Comparison of ENCODE assay signal across 8 cellular contexts in the genomic region with DNA sequence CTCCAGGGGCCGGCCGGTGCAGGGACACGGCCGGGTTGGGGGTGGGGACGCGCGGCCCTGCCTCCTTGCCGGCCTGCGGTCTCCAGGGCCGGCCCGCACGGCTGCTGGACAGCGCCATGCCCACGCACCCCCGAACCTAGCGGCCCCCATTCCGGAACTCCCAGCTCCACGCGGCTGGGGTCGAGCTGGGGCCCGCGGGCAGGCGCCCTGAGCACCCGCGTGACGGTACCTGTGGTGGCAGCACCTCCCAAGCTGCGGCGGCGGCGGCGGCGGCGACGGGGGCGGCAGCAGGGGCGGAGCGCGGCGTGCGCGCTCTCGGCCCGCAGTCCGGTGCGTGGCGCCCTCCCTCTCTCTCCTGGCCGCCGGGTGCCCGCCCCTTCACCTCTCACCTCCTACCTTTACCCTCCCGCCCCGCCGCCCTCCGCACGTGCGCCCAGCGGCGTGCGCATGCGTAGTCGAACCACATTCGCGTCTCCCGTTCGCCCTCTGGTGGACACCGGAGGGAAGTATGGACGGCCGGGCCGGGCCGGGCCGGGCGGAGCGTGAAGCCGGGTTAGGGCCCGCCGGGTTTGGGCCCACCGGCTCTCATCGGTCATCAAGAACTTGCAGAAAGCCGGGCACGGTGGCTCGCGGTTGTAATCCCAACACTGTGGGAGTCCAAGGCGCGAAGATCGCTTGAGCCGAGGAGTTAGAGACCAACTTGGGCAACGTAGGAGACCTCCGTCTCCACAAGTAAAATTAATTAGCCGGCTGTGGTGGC. TPM values are rescaled to one million over a fixed set of nuclear protein-coding genes. Genes with fewer than 3 reads are reported as not detected.
DNase-seq lines count a peak whose midpoint lies in the region; ATAC-seq lines count a peak whose summit lies in the region.

A gene (minus strand): TSS at position 372 of the 760 bp plus-strand sequence. CDS start 32,948 bp downstream, outside the sequence.

- H3K4me1 ChIP-seq in HUES64 (ENCODE audit: insufficient read depth, low read length) = peaks cover 13% of the 10 kb centered on the region; the same call in 1 of the 2 replicates

- H3K27me3 ChIP-seq in HUES64 (ENCODE audit: insufficient read depth, low read length) = no peaks in the 10 kb centered on the region

- ATAC-seq in GM21515 (IDR thresholded peaks at IDR 0.05; ENCODE audit: unreplicated experiment) = peak; percentile 83

- no peaks in the 10 kb centered on the region for H3K9me3 ChIP-seq in HUES64 (ENCODE audit: insufficient read depth, low read depth, low read length)

- DNase-seq in DMS153 (lab: John Stamatoyannopoulos, UW) = peak; percentile 35
- DNase-seq in OCI-M2 (lab: John Stamatoyannopoulos, UW; ENCODE audit: unreplicated experiment) = peak; percentile 19
- peak; percentile 97 for DNase-seq in activated T-cell treated with anti-CD3 and anti-CD28 coated beads for 4 hours
- no peak for DNase-seq in epithelial cell of prostate (ENCODE audit: low read depth, low spot score)
- peak; percentile 93 for DNase-seq in mucosa of gallbladder (ENCODE audit: low spot score)
- peak; percentile 91 for DNase-seq in stimulated activated CD8-positive, alpha-beta memory T cell treated with anti-CD3 and anti-CD28 coated beads, Interleukin-4, amount 100 ng/mL, for 24 hours (ENCODE audit: low read depth)

- peak within 1 kb of the TSS; percentile 70 for H3K27ac ChIP-seq in HUES64 (ENCODE audit: low read depth, low read length)
- H3K27ac ChIP-seq in epithelial cell of prostate = peak within 1 kb of the TSS; percentile 57

- no peaks in the 10 kb centered on the region for H3K36me3 ChIP-seq in HUES64 (ENCODE audit: insufficient read depth, low read length)

- peak within 1 kb of the TSS; percentile 100 for H3K4me3 ChIP-seq in HUES64 (ENCODE audit: low read length)

- 6% methylated on average over 88 of the region's 88 CpGs for WGBS in HUES64

- peak within 1 kb of the TSS; percentile 83 for H3K9ac ChIP-seq in HUES64 (ENCODE audit: low read depth, low read length)

RNA-seq across cellular contexts. Expression of the gene that starts here (rescaled TPM):
- 60.9 TPM for polyA plus RNA-seq in HUES64 (2013, experiment 1 of 2)
- polyA plus RNA-seq in HUES64 (2013, experiment 2 of 2) = 57.7 TPM
- total RNA-seq in mucosa of gallbladder = 137 TPM
